Comparison of ENCODE assay signal across 16 cellular contexts in the genomic region with DNA sequence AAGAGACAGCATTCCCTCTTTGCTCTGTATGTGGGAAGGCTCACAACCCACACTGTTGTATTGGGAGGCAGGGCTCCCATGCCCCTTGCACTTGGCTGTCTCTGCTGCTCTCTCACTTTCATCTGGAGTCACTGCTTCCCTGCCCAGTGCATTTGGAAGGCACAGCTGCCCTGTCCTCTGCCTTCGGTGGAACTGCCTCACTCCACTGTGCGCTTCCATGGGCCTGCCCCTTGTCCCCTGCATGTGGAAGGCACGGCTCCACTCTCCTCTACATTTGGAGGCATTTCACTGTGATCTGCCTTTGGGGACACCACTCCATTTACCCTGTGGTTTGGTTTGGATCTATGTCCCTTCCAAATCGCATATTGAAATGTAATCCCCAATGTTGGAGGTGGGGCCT. TPM values are rescaled to one million over a fixed set of nuclear protein-coding genes. Genes with fewer than 3 reads are reported as not detected.
"Had no signal": no experiment of that assay in that cellular context is flagged by ENCODE, and none has a peak within 500 bp of the region (broad histone marks: within the 10 kb centered on the region; RNA-seq: fewer than 3 reads in every experiment).

No MANE protein-coding gene starts in this region.

- H3K36me3 Mint-ChIP-seq: WTC11 had no signal

- DNase-seq: activated CD4-positive, alpha-beta T cell treated with anti-CD3 and anti-CD28 coated beads for 48 hours; activated naive CD4-positive, alpha-beta T cell; glutamatergic neuron; mammary epithelial cell; naive thymus-derived CD4-positive, alpha-beta T cell; Right ventricle myocardium superior; sigmoid colon; SK-N-SH; stimulated activated CD4-positive, alpha-beta T cell treated with anti-CD3 and anti-CD28 coated beads, Interleukin-12 subunit alpha, Interleukin-12 subunit beta, amount 100 ng/mL, for 4 hours; stimulated activated CD4-positive, alpha-beta T cell treated with anti-CD3 and anti-CD28 coated beads, Interleukin-4, amount 100 ng/mL, for 1 hour had no signal

- H3K4me1 Mint-ChIP-seq: naive thymus-derived CD4-positive, alpha-beta T cell had no signal

- H3K4me3 Mint-ChIP-seq: dendritic cell treated with granulocyte-macrophage colony-stimulating factor and Interleukin-4, amounts not matched to agents 40 ng/mL and 50 ng/mL, for 4 days; naive thymus-derived CD4-positive, alpha-beta T cell; stimulated activated naive CD8-positive, alpha-beta T cell treated with anti-CD3 and anti-CD28 coated beads, Interleukin-15, Interleukin-2, amounts not matched to agents 100 ng/mL and 50 ng/mL, for 24 hours; WTC11 had no signal

- H3K27me3 Mint-ChIP-seq: stimulated activated naive CD8-positive, alpha-beta T cell treated with anti-CD3 and anti-CD28 coated beads, Interleukin-15, Interleukin-2, amounts not matched to agents 100 ng/mL and 50 ng/mL, for 24 hours had no signal

- H3K9me3 Mint-ChIP-seq: dendritic cell treated with granulocyte-macrophage colony-stimulating factor and Interleukin-4, amounts not matched to agents 40 ng/mL and 50 ng/mL, for 4 days; stimulated activated naive CD8-positive, alpha-beta T cell treated with anti-CD3 and anti-CD28 coated beads, Interleukin-15, Interleukin-2, amounts not matched to agents 100 ng/mL and 50 ng/mL, for 24 hours; WTC11 had no signal

- H3K27ac Mint-ChIP-seq: dendritic cell treated with granulocyte-macrophage colony-stimulating factor and Interleukin-4, amounts not matched to agents 40 ng/mL and 50 ng/mL, for 4 days; naive thymus-derived CD4-positive, alpha-beta T cell; stimulated activated naive CD8-positive, alpha-beta T cell treated with anti-CD3 and anti-CD28 coated beads, Interleukin-15, Interleukin-2, amounts not matched to agents 100 ng/mL and 50 ng/mL, for 24 hours; WTC11 had no signal

- FAIRE-seq: astrocyte had no signal

- ATAC-seq: naive thymus-derived CD4-positive, alpha-beta T cell; WTC11 had no signal

RNA-seq across cellular contexts. Expression of a gene that starts 32.0 kb away (rescaled TPM):
- total RNA-seq: mononuclear cell; T-helper 1 cell treated with Interleukin-12 subunit alpha and Interleukin-12 subunit beta and Interleukin-4 antibody, amounts not matched to agents 30 ng/mL and 1 ng/mL, for 36 hours had no signal
